1 cellular context compared by ENCODE assay signal in the genomic region with DNA sequence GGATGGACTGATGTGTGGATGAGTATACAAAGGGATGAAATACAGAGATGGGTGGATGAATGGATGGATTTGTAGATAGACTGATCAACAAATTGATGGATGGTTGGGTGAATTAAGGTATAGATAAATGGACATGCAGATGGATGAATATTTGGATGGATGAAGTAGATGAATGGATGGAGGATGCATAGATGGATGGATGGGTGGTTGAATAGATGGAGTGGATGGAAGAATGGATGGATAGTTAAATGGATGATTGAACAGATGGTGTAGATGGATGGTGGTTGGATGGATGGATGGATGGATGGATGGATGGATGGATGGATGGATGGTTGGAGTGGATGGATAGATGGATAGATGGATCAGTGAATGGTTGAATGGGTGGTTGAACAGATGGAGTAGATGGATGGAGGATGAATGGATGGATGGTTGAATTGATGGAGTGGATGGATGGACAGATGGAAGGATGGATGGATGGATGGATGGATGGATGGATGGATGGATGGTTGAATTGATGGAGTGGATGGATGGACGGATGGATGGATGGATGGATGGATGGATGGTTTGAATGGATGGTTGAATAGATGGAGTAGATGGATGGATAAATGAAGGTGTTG.
TF ChIP-seq lines count a peak whose summit lies in the region.

No MANE protein-coding gene starts in this region.

TF ChIP-seq in HepG2, 621 proteins besides CTCF, POLR2A, EP300 and RAD21 (continued from another document and continues in another):
- no peak for TF ChIP-seq SIX4 (CRISPR knock-in tag; IDR thresholded peaks at IDR 0.05)
- no peak for TF ChIP-seq U2AF1 (optimal IDR thresholded peaks at IDR 0.05; ENCODE audit: low read depth, low read length)
- TF ChIP-seq ZNF891 (CRISPR knock-in tag; IDR thresholded peaks at IDR 0.05), result no peak
- no peak for TF ChIP-seq CREM (IDR thresholded peaks at IDR 0.05)
- no peak for TF ChIP-seq CREM (CRISPR knock-in tag; IDR thresholded peaks at IDR 0.05)
- peak; percentile 9; the same call in 1 of the 2 replicates for TF ChIP-seq NONO (IDR thresholded peaks at IDR 0.05)
- no peak for TF ChIP-seq NONO (CRISPR knock-in tag; conservative IDR thresholded peaks at IDR 0.05)
- no peak for TF ChIP-seq CBX2 (IDR thresholded peaks at IDR 0.05; ENCODE audit: low read depth, low read length)
- no peak for TF ChIP-seq CBX2 (CRISPR knock-in tag; IDR thresholded peaks at IDR 0.05; ENCODE audit: low read depth)
- TF ChIP-seq, protein P1, sequence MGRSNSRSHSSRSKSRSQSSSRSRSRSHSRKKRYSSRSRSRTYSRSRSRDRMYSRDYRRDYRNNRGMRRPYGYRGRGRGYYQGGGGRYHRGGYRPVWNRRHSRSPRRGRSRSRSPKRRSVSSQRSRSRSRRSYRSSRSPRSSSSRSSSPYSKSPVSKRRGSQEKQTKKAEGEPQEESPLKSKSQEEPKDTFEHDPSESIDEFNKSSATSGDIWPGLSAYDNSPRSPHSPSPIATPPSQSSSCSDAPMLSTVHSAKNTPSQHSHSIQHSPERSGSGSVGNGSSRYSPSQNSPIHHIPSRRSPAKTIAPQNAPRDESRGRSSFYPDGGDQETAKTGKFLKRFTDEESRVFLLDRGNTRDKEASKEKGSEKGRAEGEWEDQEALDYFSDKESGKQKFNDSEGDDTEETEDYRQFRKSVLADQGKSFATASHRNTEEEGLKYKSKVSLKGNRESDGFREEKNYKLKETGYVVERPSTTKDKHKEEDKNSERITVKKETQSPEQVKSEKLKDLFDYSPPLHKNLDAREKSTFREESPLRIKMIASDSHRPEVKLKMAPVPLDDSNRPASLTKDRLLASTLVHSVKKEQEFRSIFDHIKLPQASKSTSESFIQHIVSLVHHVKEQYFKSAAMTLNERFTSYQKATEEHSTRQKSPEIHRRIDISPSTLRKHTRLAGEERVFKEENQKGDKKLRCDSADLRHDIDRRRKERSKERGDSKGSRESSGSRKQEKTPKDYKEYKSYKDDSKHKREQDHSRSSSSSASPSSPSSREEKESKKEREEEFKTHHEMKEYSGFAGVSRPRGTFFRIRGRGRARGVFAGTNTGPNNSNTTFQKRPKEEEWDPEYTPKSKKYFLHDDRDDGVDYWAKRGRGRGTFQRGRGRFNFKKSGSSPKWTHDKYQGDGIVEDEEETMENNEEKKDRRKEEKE (IDR thresholded peaks at IDR 0.05), result no peak
- no peak for TF ChIP-seq HDAC2 (CRISPR knock-in tag; IDR thresholded peaks at IDR 0.05)
- TF ChIP-seq, protein P2, sequence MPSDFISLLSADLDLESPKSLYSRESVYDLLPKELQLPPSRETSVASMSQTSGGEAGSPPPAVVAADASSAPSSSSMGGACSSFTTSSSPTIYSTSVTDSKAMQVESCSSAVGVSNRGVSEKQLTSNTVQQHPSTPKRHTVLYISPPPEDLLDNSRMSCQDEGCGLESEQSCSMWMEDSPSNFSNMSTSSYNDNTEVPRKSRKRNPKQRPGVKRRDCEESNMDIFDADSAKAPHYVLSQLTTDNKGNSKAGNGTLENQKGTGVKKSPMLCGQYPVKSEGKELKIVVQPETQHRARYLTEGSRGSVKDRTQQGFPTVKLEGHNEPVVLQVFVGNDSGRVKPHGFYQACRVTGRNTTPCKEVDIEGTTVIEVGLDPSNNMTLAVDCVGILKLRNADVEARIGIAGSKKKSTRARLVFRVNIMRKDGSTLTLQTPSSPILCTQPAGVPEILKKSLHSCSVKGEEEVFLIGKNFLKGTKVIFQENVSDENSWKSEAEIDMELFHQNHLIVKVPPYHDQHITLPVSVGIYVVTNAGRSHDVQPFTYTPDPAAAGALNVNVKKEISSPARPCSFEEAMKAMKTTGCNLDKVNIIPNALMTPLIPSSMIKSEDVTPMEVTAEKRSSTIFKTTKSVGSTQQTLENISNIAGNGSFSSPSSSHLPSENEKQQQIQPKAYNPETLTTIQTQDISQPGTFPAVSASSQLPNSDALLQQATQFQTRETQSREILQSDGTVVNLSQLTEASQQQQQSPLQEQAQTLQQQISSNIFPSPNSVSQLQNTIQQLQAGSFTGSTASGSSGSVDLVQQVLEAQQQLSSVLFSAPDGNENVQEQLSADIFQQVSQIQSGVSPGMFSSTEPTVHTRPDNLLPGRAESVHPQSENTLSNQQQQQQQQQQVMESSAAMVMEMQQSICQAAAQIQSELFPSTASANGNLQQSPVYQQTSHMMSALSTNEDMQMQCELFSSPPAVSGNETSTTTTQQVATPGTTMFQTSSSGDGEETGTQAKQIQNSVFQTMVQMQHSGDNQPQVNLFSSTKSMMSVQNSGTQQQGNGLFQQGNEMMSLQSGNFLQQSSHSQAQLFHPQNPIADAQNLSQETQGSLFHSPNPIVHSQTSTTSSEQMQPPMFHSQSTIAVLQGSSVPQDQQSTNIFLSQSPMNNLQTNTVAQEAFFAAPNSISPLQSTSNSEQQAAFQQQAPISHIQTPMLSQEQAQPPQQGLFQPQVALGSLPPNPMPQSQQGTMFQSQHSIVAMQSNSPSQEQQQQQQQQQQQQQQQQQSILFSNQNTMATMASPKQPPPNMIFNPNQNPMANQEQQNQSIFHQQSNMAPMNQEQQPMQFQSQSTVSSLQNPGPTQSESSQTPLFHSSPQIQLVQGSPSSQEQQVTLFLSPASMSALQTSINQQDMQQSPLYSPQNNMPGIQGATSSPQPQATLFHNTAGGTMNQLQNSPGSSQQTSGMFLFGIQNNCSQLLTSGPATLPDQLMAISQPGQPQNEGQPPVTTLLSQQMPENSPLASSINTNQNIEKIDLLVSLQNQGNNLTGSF (CRISPR knock-in tag; IDR thresholded peaks at IDR 0.05), result no peak
- TF ChIP-seq, protein P3, sequence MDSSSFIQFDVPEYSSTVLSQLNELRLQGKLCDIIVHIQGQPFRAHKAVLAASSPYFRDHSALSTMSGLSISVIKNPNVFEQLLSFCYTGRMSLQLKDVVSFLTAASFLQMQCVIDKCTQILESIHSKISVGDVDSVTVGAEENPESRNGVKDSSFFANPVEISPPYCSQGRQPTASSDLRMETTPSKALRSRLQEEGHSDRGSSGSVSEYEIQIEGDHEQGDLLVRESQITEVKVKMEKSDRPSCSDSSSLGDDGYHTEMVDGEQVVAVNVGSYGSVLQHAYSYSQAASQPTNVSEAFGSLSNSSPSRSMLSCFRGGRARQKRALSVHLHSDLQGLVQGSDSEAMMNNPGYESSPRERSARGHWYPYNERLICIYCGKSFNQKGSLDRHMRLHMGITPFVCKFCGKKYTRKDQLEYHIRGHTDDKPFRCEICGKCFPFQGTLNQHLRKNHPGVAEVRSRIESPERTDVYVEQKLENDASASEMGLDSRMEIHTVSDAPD (CRISPR knock-in tag; IDR thresholded peaks at IDR 0.05), result no peak
- no peak for TF ChIP-seq DNMT1 (CRISPR knock-in tag; IDR thresholded peaks at IDR 0.05)
- no peak for TF ChIP-seq MTF1 (CRISPR knock-in tag; IDR thresholded peaks at IDR 0.05)
- TF ChIP-seq FOXK2 (IDR thresholded peaks at IDR 0.05), result 0 out of 2 replicates have a peak, but pooled peaks have one; percentile 10
- no peak for TF ChIP-seq KAT7 (CRISPR knock-in tag; IDR thresholded peaks at IDR 0.05; ENCODE audit: borderline replicate concordance)
- TF ChIP-seq, protein P4, sequence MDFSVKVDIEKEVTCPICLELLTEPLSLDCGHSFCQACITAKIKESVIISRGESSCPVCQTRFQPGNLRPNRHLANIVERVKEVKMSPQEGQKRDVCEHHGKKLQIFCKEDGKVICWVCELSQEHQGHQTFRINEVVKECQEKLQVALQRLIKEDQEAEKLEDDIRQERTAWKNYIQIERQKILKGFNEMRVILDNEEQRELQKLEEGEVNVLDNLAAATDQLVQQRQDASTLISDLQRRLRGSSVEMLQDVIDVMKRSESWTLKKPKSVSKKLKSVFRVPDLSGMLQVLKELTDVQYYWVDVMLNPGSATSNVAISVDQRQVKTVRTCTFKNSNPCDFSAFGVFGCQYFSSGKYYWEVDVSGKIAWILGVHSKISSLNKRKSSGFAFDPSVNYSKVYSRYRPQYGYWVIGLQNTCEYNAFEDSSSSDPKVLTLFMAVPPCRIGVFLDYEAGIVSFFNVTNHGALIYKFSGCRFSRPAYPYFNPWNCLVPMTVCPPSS (IDR thresholded peaks at IDR 0.05), result peak; percentile 92; the same call in 1 of the 2 replicates
- no peak for TF ChIP-seq CEBPG (CRISPR knock-in tag; IDR thresholded peaks at IDR 0.05)
- peak; percentile 81 for TF ChIP-seq NBN (conservative IDR thresholded peaks at IDR 0.05)
- TF ChIP-seq, protein P5, sequence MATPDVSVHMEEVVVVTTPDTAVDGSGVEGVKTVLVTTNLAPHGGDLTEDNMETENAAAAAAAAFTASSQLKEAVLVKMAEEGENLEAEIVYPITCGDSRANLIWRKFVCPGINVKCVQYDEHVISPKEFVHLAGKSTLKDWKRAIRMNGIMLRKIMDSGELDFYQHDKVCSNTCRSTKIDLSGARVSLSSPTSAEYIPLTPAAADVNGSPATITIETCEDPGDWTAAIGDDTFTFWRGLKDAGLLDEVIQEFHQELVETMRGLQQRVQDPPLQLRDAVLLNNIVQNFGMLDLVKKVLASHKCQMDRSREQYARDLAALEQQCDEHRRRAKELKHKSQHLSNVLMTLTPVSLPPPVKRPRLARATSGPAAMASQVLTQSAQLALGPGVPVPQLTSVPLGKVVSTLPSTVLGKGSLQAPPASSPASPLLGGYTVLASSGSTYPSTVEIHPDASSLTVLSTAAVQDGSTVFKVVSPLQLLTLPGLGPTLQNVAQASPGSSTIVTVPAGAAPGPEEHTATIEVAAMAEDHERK (CRISPR knock-in tag; IDR thresholded peaks at IDR 0.05; ENCODE audit: low read depth), result no peak
- TF ChIP-seq, protein P6, sequence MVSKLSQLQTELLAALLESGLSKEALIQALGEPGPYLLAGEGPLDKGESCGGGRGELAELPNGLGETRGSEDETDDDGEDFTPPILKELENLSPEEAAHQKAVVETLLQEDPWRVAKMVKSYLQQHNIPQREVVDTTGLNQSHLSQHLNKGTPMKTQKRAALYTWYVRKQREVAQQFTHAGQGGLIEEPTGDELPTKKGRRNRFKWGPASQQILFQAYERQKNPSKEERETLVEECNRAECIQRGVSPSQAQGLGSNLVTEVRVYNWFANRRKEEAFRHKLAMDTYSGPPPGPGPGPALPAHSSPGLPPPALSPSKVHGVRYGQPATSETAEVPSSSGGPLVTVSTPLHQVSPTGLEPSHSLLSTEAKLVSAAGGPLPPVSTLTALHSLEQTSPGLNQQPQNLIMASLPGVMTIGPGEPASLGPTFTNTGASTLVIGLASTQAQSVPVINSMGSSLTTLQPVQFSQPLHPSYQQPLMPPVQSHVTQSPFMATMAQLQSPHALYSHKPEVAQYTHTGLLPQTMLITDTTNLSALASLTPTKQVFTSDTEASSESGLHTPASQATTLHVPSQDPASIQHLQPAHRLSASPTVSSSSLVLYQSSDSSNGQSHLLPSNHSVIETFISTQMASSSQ (IDR thresholded peaks at IDR 0.05; ENCODE audit: low read depth), result no peak
- TF ChIP-seq, protein P6 (CRISPR knock-in tag; IDR thresholded peaks at IDR 0.05; ENCODE audit: borderline replicate concordance), result no peak
- TF ChIP-seq ATF7-NPFF (CRISPR knock-in tag; IDR thresholded peaks at IDR 0.05; ENCODE audit: low read depth), result no peak
- TF ChIP-seq, protein P7, sequence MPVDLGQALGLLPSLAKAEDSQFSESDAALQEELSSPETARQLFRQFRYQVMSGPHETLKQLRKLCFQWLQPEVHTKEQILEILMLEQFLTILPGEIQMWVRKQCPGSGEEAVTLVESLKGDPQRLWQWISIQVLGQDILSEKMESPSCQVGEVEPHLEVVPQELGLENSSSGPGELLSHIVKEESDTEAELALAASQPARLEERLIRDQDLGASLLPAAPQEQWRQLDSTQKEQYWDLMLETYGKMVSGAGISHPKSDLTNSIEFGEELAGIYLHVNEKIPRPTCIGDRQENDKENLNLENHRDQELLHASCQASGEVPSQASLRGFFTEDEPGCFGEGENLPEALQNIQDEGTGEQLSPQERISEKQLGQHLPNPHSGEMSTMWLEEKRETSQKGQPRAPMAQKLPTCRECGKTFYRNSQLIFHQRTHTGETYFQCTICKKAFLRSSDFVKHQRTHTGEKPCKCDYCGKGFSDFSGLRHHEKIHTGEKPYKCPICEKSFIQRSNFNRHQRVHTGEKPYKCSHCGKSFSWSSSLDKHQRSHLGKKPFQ (CRISPR knock-in tag; IDR thresholded peaks at IDR 0.05; ENCODE audit: insufficient replicate concordance), result no peak
- TF ChIP-seq LCORL (IDR thresholded peaks at IDR 0.05), result 0 out of 2 replicates have a peak, but pooled peaks have one; percentile 28
- no peak for TF ChIP-seq LCORL (CRISPR knock-in tag; IDR thresholded peaks at IDR 0.05)
- no peak for TF ChIP-seq ZKSCAN5 (CRISPR knock-in tag; IDR thresholded peaks at IDR 0.05)
- peak; percentile 80 for TF ChIP-seq ARNT (IDR thresholded peaks at IDR 0.05)
- no peak for TF ChIP-seq KDM3A (CRISPR knock-in tag; IDR thresholded peaks at IDR 0.05; ENCODE audit: low read depth)
- TF ChIP-seq, protein P8, sequence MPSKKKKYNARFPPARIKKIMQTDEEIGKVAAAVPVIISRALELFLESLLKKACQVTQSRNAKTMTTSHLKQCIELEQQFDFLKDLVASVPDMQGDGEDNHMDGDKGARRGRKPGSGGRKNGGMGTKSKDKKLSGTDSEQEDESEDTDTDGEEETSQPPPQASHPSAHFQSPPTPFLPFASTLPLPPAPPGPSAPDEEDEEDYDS (CRISPR knock-in tag; IDR thresholded peaks at IDR 0.05), result no peak
- TF ChIP-seq, protein P9, sequence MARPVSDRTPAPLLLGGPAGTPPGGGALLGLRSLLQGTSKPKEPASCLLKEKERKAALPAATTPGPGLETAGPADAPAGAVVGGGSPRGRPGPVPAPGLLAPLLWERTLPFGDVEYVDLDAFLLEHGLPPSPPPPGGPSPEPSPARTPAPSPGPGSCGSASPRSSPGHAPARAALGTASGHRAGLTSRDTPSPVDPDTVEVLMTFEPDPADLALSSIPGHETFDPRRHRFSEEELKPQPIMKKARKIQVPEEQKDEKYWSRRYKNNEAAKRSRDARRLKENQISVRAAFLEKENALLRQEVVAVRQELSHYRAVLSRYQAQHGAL (CRISPR knock-in tag; IDR thresholded peaks at IDR 0.05; ENCODE audit: not compliant biosample characterization), result no peak
- TF ChIP-seq NCOA1 (CRISPR knock-in tag; IDR thresholded peaks at IDR 0.05), result no peak
- peak; percentile 93 for TF ChIP-seq IKZF1 (IDR thresholded peaks at IDR 0.05)
